In the genomic region with DNA sequence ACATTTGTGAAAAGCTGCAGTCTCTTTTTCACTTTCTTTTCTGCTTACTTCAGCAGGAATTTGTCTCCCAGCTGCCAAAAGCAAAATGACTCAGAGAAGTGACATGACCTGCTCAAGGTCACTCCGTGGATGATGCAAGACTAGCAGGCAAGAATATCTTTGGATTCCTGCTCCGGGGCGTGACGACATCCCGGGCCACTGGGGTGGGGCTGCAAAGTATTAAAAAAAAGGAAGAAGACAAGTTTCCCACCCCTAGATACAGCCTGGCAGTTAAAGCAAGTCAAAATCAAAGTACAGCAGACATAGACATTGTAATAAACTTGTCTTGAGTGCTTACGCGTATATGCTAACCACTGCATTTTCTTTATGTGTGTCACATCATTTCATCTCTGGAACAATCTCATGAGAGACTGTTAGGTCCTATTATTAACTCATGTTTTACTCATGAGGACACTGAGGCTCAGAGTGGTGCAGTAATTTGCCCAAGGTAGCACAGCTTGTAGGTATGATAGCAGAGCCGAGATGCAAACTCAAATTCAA, we compare ENCODE assay signal across 1 cellular context.
TF ChIP-seq lines count a peak whose summit lies in the region.

No MANE protein-coding gene starts in this region.

TF ChIP-seq in HEK293, 187 proteins besides CTCF, POLR2A, EP300 and RAD21 (continued from another document):
- TF ChIP-seq, protein P1, sequence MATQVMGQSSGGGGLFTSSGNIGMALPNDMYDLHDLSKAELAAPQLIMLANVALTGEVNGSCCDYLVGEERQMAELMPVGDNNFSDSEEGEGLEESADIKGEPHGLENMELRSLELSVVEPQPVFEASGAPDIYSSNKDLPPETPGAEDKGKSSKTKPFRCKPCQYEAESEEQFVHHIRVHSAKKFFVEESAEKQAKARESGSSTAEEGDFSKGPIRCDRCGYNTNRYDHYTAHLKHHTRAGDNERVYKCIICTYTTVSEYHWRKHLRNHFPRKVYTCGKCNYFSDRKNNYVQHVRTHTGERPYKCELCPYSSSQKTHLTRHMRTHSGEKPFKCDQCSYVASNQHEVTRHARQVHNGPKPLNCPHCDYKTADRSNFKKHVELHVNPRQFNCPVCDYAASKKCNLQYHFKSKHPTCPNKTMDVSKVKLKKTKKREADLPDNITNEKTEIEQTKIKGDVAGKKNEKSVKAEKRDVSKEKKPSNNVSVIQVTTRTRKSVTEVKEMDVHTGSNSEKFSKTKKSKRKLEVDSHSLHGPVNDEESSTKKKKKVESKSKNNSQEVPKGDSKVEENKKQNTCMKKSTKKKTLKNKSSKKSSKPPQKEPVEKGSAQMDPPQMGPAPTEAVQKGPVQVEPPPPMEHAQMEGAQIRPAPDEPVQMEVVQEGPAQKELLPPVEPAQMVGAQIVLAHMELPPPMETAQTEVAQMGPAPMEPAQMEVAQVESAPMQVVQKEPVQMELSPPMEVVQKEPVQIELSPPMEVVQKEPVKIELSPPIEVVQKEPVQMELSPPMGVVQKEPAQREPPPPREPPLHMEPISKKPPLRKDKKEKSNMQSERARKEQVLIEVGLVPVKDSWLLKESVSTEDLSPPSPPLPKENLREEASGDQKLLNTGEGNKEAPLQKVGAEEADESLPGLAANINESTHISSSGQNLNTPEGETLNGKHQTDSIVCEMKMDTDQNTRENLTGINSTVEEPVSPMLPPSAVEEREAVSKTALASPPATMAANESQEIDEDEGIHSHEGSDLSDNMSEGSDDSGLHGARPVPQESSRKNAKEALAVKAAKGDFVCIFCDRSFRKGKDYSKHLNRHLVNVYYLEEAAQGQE (tag by site-specific recombination; IDR thresholded peaks at IDR 0.05): no peak
- TF ChIP-seq SP7 (tag by site-specific recombination; IDR thresholded peaks at IDR 0.05) (peak; percentile 56), ZNF394 (tag by site-specific recombination; IDR thresholded peaks at IDR 0.05; ENCODE audit: borderline replicate concordance) (0 out of 2 replicates have a peak, but pooled peaks have one; percentile 12), ZFP69B (tag by site-specific recombination; IDR thresholded peaks at IDR 0.05) (0 out of 2 replicates have a peak, but pooled peaks have one; percentile 23), ZNF324 (tag by site-specific recombination; IDR thresholded peaks at IDR 0.05) (0 out of 2 replicates have a peak, but pooled peaks have one; percentile 27), ZEB2 (tag by site-specific recombination; IDR thresholded peaks at IDR 0.05) (0 out of 2 replicates have a peak, but pooled peaks have one; percentile 39), PRDM1 (tag by site-specific recombination; IDR thresholded peaks at IDR 0.05) (peak; percentile 73), ZNF747 (tag by site-specific recombination; IDR thresholded peaks at IDR 0.05) (no peak), KLF10 (tag by site-specific recombination; IDR thresholded peaks at IDR 0.05) (peak; percentile 64), YY2 (tag by site-specific recombination; IDR thresholded peaks at IDR 0.05) (no peak), ZXDB (tag by site-specific recombination; IDR thresholded peaks at IDR 0.05) (0 out of 2 replicates have a peak, but pooled peaks have one; percentile 23), ZNF335 (tag by site-specific recombination; conservative IDR thresholded peaks at IDR 0.05) (0 out of 2 replicates have a peak, but pooled peaks have one; percentile 16)
- TF ChIP-seq, protein P2, sequence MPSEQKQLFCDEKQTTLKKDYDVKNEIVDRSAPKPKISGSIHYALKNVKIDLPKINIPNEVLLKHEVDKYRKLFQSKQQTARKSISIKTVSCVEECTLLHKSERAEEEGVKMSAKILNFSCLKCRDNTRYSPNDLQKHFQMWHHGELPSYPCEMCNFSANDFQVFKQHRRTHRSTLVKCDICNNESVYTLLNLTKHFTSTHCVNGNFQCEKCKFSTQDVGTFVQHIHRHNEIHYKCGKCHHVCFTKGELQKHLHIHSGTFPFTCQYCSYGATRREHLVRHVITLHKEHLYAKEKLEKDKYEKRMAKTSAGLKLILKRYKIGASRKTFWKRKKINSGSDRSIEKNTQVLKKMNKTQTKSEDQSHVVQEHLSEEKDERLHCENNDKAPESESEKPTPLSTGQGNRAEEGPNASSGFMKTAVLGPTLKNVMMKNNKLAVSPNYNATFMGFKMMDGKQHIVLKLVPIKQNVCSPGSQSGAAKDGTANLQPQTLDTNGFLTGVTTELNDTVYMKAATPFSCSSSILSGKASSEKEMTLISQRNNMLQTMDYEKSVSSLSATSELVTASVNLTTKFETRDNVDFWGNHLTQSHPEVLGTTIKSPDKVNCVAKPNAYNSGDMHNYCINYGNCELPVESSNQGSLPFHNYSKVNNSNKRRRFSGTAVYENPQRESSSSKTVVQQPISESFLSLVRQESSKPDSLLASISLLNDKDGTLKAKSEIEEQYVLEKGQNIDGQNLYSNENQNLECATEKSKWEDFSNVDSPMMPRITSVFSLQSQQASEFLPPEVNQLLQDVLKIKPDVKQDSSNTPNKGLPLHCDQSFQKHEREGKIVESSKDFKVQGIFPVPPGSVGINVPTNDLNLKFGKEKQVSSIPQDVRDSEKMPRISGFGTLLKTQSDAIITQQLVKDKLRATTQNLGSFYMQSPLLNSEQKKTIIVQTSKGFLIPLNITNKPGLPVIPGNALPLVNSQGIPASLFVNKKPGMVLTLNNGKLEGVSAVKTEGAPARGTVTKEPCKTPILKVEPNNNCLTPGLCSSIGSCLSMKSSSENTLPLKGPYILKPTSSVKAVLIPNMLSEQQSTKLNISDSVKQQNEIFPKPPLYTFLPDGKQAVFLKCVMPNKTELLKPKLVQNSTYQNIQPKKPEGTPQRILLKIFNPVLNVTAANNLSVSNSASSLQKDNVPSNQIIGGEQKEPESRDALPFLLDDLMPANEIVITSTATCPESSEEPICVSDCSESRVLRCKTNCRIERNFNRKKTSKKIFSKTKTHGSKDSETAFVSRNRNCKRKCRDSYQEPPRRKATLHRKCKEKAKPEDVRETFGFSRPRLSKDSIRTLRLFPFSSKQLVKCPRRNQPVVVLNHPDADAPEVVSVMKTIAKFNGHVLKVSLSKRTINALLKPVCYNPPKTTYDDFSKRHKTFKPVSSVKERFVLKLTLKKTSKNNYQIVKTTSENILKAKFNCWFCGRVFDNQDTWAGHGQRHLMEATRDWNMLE (tag by site-specific recombination; conservative IDR thresholded peaks at IDR 0.05; ENCODE audit: low read depth): peak; percentile 41; the same call in 1 of the 2 replicates
- TF ChIP-seq, protein P3, sequence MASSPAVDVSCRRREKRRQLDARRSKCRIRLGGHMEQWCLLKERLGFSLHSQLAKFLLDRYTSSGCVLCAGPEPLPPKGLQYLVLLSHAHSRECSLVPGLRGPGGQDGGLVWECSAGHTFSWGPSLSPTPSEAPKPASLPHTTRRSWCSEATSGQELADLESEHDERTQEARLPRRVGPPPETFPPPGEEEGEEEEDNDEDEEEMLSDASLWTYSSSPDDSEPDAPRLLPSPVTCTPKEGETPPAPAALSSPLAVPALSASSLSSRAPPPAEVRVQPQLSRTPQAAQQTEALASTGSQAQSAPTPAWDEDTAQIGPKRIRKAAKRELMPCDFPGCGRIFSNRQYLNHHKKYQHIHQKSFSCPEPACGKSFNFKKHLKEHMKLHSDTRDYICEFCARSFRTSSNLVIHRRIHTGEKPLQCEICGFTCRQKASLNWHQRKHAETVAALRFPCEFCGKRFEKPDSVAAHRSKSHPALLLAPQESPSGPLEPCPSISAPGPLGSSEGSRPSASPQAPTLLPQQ (tag by site-specific recombination; IDR thresholded peaks at IDR 0.05): peak; percentile 50; the same call in 1 of the 2 replicates
- TF ChIP-seq, protein P4, sequence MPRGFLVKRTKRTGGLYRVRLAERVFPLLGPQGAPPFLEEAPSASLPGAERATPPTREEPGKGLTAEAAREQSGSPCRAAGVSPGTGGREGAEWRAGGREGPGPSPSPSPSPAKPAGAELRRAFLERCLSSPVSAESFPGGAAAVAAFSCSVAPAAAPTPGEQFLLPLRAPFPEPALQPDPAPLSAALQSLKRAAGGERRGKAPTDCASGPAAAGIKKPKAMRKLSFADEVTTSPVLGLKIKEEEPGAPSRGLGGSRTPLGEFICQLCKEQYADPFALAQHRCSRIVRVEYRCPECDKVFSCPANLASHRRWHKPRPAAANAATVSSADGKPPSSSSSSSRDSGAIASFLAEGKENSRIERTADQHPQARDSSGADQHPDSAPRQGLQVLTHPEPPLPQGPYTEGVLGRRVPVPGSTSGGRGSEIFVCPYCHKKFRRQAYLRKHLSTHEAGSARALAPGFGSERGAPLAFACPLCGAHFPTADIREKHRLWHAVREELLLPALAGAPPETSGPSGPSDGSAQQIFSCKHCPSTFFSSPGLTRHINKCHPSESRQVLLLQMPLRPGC (tag by site-specific recombination; IDR thresholded peaks at IDR 0.05): 0 out of 2 replicates have a peak, but pooled peaks have one; percentile 15
- TF ChIP-seq, protein P5, sequence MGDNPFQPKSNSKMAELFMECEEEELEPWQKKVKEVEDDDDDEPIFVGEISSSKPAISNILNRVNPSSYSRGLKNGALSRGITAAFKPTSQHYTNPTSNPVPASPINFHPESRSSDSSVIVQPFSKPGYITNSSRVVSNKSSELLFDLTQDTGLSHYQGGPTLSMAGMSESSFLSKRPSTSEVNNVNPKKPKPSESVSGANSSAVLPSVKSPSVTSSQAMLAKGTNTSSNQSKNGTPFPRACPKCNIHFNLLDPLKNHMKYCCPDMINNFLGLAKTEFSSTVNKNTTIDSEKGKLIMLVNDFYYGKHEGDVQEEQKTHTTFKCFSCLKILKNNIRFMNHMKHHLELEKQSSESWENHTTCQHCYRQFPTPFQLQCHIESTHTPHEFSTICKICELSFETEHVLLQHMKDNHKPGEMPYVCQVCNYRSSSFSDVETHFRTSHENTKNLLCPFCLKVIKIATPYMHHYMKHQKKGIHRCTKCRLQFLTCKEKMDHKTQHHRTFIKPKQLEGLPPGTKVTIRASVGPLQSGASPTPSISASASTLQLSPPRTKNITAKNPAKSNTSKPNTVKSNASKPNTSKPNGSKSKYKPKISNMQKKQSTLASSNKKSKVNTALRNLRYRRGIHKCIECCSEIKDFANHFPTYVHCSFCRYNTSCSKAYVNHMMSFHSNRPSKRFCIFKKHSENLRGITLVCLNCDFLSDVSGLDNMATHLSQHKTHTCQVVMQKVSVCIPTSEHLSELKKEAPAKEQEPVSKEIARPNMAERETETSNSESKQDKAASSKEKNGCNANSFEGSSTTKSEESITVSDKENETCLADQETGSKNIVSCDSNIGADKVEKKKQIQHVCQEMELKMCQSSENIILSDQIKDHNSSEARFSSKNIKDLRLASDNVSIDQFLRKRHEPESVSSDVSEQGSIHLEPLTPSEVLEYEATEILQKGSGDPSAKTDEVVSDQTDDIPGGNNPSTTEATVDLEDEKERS (tag by site-specific recombination; IDR thresholded peaks at IDR 0.05): no peak
